Comparison of ENCODE assay signal across 3 cellular contexts in the genomic region with DNA sequence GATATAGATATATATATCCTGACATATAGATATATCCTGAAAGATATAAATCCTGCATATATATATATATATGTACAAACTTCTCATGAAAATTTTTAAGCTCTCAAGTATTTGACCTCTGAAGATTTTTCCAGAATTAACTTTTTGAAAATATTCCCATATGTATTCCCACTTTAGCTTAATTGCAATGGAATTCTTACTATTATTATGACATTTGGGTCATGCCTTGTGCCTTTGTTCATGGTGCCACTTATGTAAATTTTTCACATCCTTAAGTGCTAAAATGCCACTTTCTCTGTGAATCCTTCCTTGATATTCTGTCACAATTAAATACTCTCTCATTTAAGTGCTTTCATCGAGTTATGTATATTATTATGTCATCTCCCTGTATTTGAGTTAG.
"Had no signal": no experiment of that assay in that cellular context is flagged by ENCODE, and none has a peak within 500 bp of the region (broad histone marks: within the 10 kb centered on the region; RNA-seq: fewer than 3 reads in every experiment).

No MANE protein-coding gene starts in this region.

- DNase-seq: GDM1, GF-D8 had no signal

- ATAC-seq: GM12878 had no signal

- H3K4me3 ChIP-seq: GM12878 had no signal
